29 cellular contexts compared by ENCODE assay signal in genomic region chr11:7909585-7910325, GRCh38. TPM values are rescaled to one million over a fixed set of nuclear protein-coding genes. Genes with fewer than 3 reads are reported as not detected.
"Had no signal": no experiment of that assay in that cellular context is flagged by ENCODE, and none has a peak within 500 bp of the region (broad histone marks: within the 10 kb centered on the region; RNA-seq: fewer than 3 reads in every experiment).

No MANE protein-coding gene starts in this region.

- H2AFZ ChIP-seq: parathyroid adenoma had no signal

- H3K27me3 Mint-ChIP-seq: dendritic cell treated with granulocyte-macrophage colony-stimulating factor and Interleukin-4, amounts not matched to agents 40 ng/mL and 50 ng/mL, for 4 days had no signal

- H3K36me3 ChIP-seq: neutrophil, stomach, upper lobe of left lung had no signal

- H3K9me3 Mint-ChIP-seq: activated CD4-positive, alpha-beta memory T cell treated with anti-CD3 and anti-CD28 coated beads for 36 hours; activated naive CD8-positive, alpha-beta T cell treated with anti-CD3 and anti-CD28 coated beads for 36 hours; activated T-helper 1 cell treated with anti-CD3 and anti-CD28 coated beads, Interleukin-12 subunit alpha, Interleukin-12 subunit beta, Interleukin-2, Interleukin-4 antibody, amounts not matched to agents 30 ng/mL and 10 ng/mL and 1 ng/mL, durations not matched to agents 14 hours and 24 hours and 36 hours; dendritic cell treated with granulocyte-macrophage colony-stimulating factor and Interleukin-4, amounts not matched to agents 40 ng/mL and 50 ng/mL, for 4 days; effector memory CD8-positive, alpha-beta T cell; memory B cell; naive thymus-derived CD4-positive, alpha-beta T cell; stimulated activated effector memory CD8-positive, alpha-beta T cell treated with anti-CD3 and anti-CD28 coated beads, Interleukin-12 subunit alpha, Interleukin-12 subunit beta, amount 100 ng/mL, for 72 hours; T-helper 2 cell treated with Interferon-gamma antibody and Interleukin-4, amounts not matched to agents 5 μg/mL and 100 μg/mL, for 36 hours had no signal

- H3K9ac ChIP-seq: parathyroid adenoma had no signal

- H3K27me3 ChIP-seq: foreskin keratinocyte, stomach, upper lobe of left lung had no signal

- H3K9me3 ChIP-seq: neutrophil, stomach, upper lobe of left lung had no signal

- FAIRE-seq: TTC549 had no signal

- H3K4me3 Mint-ChIP-seq: activated CD4-positive, alpha-beta memory T cell treated with anti-CD3 and anti-CD28 coated beads for 36 hours; activated naive CD8-positive, alpha-beta T cell treated with anti-CD3 and anti-CD28 coated beads for 36 hours; activated T-helper 1 cell treated with anti-CD3 and anti-CD28 coated beads, Interleukin-12 subunit alpha, Interleukin-12 subunit beta, Interleukin-2, Interleukin-4 antibody, amounts not matched to agents 30 ng/mL and 10 ng/mL and 1 ng/mL, durations not matched to agents 14 hours and 24 hours and 36 hours; dendritic cell treated with granulocyte-macrophage colony-stimulating factor and Interleukin-4, amounts not matched to agents 40 ng/mL and 50 ng/mL, for 4 days; effector memory CD8-positive, alpha-beta T cell; memory B cell; naive thymus-derived CD4-positive, alpha-beta T cell; stimulated activated effector memory CD8-positive, alpha-beta T cell treated with anti-CD3 and anti-CD28 coated beads, Interleukin-12 subunit alpha, Interleukin-12 subunit beta, amount 100 ng/mL, for 72 hours; T-helper 2 cell treated with Interferon-gamma antibody and Interleukin-4, amounts not matched to agents 5 μg/mL and 100 μg/mL, for 36 hours had no signal

- H3K79me2 ChIP-seq: parathyroid adenoma had no signal

- H3K27ac Mint-ChIP-seq: activated CD4-positive, alpha-beta memory T cell treated with anti-CD3 and anti-CD28 coated beads for 36 hours; activated naive CD8-positive, alpha-beta T cell treated with anti-CD3 and anti-CD28 coated beads for 36 hours; activated T-helper 1 cell treated with anti-CD3 and anti-CD28 coated beads, Interleukin-12 subunit alpha, Interleukin-12 subunit beta, Interleukin-2, Interleukin-4 antibody, amounts not matched to agents 30 ng/mL and 10 ng/mL and 1 ng/mL, durations not matched to agents 14 hours and 24 hours and 36 hours; dendritic cell treated with granulocyte-macrophage colony-stimulating factor and Interleukin-4, amounts not matched to agents 40 ng/mL and 50 ng/mL, for 4 days; effector memory CD8-positive, alpha-beta T cell; memory B cell; naive thymus-derived CD4-positive, alpha-beta T cell; stimulated activated effector memory CD8-positive, alpha-beta T cell treated with anti-CD3 and anti-CD28 coated beads, Interleukin-12 subunit alpha, Interleukin-12 subunit beta, amount 100 ng/mL, for 72 hours; T-helper 2 cell treated with Interferon-gamma antibody and Interleukin-4, amounts not matched to agents 5 μg/mL and 100 μg/mL, for 36 hours had no signal

- H3K4me1 Mint-ChIP-seq: activated naive CD8-positive, alpha-beta T cell treated with anti-CD3 and anti-CD28 coated beads for 36 hours; memory B cell; naive thymus-derived CD4-positive, alpha-beta T cell; stimulated activated effector memory CD8-positive, alpha-beta T cell treated with anti-CD3 and anti-CD28 coated beads, Interleukin-12 subunit alpha, Interleukin-12 subunit beta, amount 100 ng/mL, for 72 hours had no signal

- DNase-seq: activated CD4-positive, alpha-beta memory T cell treated with anti-CD3 and anti-CD28 coated beads for 36 hours; activated CD4-positive, alpha-beta T cell treated with anti-CD3 and anti-CD28 coated beads for 4 hours; activated gamma-delta T cell treated with Interleukin-2 at 50 U/mL for 16 hours; activated naive CD8-positive, alpha-beta T cell treated with anti-CD3 and anti-CD28 coated beads for 36 hours; activated T-cell treated with anti-CD3 and anti-CD28 coated beads for 4 hours; amniotic stem cell; effector memory CD8-positive, alpha-beta T cell; hypothalamus; kidney glomerular epithelial cell; left ventricle myocardium superior; naive thymus-derived CD4-positive, alpha-beta T cell; stimulated activated CD4-positive, alpha-beta T cell treated with anti-CD3 and anti-CD28 coated beads, Interleukin-4, amount 100 ng/mL, for 24 hours; stomach; upper lobe of left lung had no signal

- ATAC-seq: effector memory CD8-positive, alpha-beta T cell; foreskin keratinocyte; left ventricle myocardium superior; naive thymus-derived CD4-positive, alpha-beta T cell; sciatic nerve; stimulated activated effector memory CD8-positive, alpha-beta T cell treated with anti-CD3 and anti-CD28 coated beads, Interleukin-12 subunit alpha, Interleukin-12 subunit beta, amount 100 ng/mL, for 72 hours had no signal

- H3K4me3 ChIP-seq: smooth muscle cell, stomach, upper lobe of left lung had no signal

- H3K27ac ChIP-seq: foreskin keratinocyte, neutrophil, parathyroid adenoma, stomach, upper lobe of left lung had no signal

- H3K36me3 Mint-ChIP-seq: activated CD4-positive, alpha-beta memory T cell treated with anti-CD3 and anti-CD28 coated beads for 36 hours; activated naive CD8-positive, alpha-beta T cell treated with anti-CD3 and anti-CD28 coated beads for 36 hours; memory B cell; naive thymus-derived CD4-positive, alpha-beta T cell; stimulated activated effector memory CD8-positive, alpha-beta T cell treated with anti-CD3 and anti-CD28 coated beads, Interleukin-12 subunit alpha, Interleukin-12 subunit beta, amount 100 ng/mL, for 72 hours had no signal

- H3K4me1 ChIP-seq: parathyroid adenoma, upper lobe of left lung had no signal

RNA-seq across cellular contexts. Expression of gene OR10A6, which starts 21.3 kb away (rescaled TPM):
- total RNA-seq: activated CD4-positive, alpha-beta memory T cell treated with anti-CD3 and anti-CD28 coated beads for 36 hours; activated naive CD8-positive, alpha-beta T cell treated with anti-CD3 and anti-CD28 coated beads for 36 hours; activated T-helper 1 cell treated with anti-CD3 and anti-CD28 coated beads, Interleukin-12 subunit alpha, Interleukin-12 subunit beta, Interleukin-2, Interleukin-4 antibody, amounts not matched to agents 30 ng/mL and 10 ng/mL and 1 ng/mL, durations not matched to agents 14 hours and 24 hours and 36 hours; chondrocyte; epithelial cell of proximal tubule; left ventricle myocardium superior; mucosa of gallbladder; naive thymus-derived CD4-positive, alpha-beta T cell; sciatic nerve; temporal lobe; upper lobe of left lung had no signal
- polyA plus RNA-seq: foreskin keratinocyte; naive thymus-derived CD4-positive, alpha-beta T cell; smooth muscle cell; stomach had no signal

RNA-seq across cellular contexts. Expression of gene OR10A3, which starts 31.8 kb away (rescaled TPM):
- total RNA-seq: activated CD4-positive, alpha-beta memory T cell treated with anti-CD3 and anti-CD28 coated beads for 36 hours; activated naive CD8-positive, alpha-beta T cell treated with anti-CD3 and anti-CD28 coated beads for 36 hours; activated T-helper 1 cell treated with anti-CD3 and anti-CD28 coated beads, Interleukin-12 subunit alpha, Interleukin-12 subunit beta, Interleukin-2, Interleukin-4 antibody, amounts not matched to agents 30 ng/mL and 10 ng/mL and 1 ng/mL, durations not matched to agents 14 hours and 24 hours and 36 hours; chondrocyte; epithelial cell of proximal tubule; foreskin keratinocyte; left ventricle myocardium superior; mucosa of gallbladder; naive thymus-derived CD4-positive, alpha-beta T cell; sciatic nerve; smooth muscle cell; stomach; temporal lobe; upper lobe of left lung had no signal
- polyA plus RNA-seq: foreskin keratinocyte; naive thymus-derived CD4-positive, alpha-beta T cell; smooth muscle cell; stomach had no signal

RNA-seq across cellular contexts. Expression of gene NLRP10, which starts 55.5 kb away (rescaled TPM):
- total RNA-seq: activated CD4-positive, alpha-beta memory T cell treated with anti-CD3 and anti-CD28 coated beads for 36 hours; activated naive CD8-positive, alpha-beta T cell treated with anti-CD3 and anti-CD28 coated beads for 36 hours; activated T-helper 1 cell treated with anti-CD3 and anti-CD28 coated beads, Interleukin-12 subunit alpha, Interleukin-12 subunit beta, Interleukin-2, Interleukin-4 antibody, amounts not matched to agents 30 ng/mL and 10 ng/mL and 1 ng/mL, durations not matched to agents 14 hours and 24 hours and 36 hours; epithelial cell of proximal tubule; left ventricle myocardium superior; mucosa of gallbladder; naive thymus-derived CD4-positive, alpha-beta T cell; sciatic nerve; stomach; temporal lobe; upper lobe of left lung had no signal
- polyA plus RNA-seq: naive thymus-derived CD4-positive, alpha-beta T cell; stomach had no signal
